ENCODE assay signal across 8 cellular contexts in the genomic region with DNA sequence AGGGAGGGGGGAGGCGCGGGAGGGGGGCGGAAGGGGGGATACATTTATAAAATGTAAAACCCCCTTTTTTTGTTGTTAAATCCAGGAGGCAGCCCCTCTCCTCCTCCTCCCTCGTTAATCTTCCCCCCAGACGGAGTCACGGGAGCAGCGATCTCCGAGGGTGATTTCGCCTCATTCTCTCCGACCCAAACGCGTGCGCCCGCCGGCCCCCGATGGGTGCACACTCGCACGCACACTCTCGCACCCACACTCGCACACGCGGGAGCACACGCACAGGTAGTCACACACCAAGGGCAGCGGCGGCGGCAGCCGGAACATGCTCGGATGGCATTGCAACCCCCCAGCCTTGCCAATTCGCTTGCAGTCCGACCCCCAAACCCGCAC. TPM values are rescaled to one million over a fixed set of nuclear protein-coding genes. Genes with fewer than 3 reads are reported as not detected.
A peak's percentile ranks its signal among the peaks of the same experiment; 100 is the strongest.
DNase-seq lines count a peak whose midpoint lies in the region; ATAC-seq and TF ChIP-seq lines count a peak whose summit lies in the region.

No MANE protein-coding gene starts in this region.

- intact Hi-C loops in ascending aorta (cut with DNase I) = loop anchor here (5.0 kb wide), 2 partner anchors 57 to 88 kb away; no protein-coding TSS in a partner anchor

- H3K27ac ChIP-seq in ascending aorta = peak overlapping the region; percentile 98

- ATAC-seq in omental fat pad (ENCODE audit: low FRiP score) (no peak), HG02852 (IDR thresholded peaks at IDR 0.05; ENCODE audit: unreplicated experiment) (no peak)

- peak; percentile 54 for DNase-seq in NCI-H345 (lab: John Stamatoyannopoulos, UW)
- no peak for DNase-seq in NCI-H345 treated with DMSO at 0.1 percent for 48 hours (lab: John Stamatoyannopoulos, UW; ENCODE audit: unreplicated experiment)
- peak; percentile 39 for DNase-seq in T follicular helper cell (ENCODE audit: low read depth)
- DNase-seq in ascending aorta (ENCODE audit: low spot score in 2 of 2) = no peak
- DNase-seq in iris pigment epithelial cell (ENCODE audit: low read depth) = peak; percentile 33
- DNase-seq in stimulated activated CD4-positive, alpha-beta T cell treated with anti-CD3 and anti-CD28 coated beads, Interleukin-15, amount 100 ng/mL, for 48 hours (ENCODE audit: low read depth in 2 of 2) = peak; percentile 47 to 52
- no peak for DNase-seq in omental fat pad (ENCODE audit: low spot score)

- H3K4me1 ChIP-seq in ascending aorta = peaks cover 0 to 12% of the 10 kb centered on the region in 2 donors

- H3K4me3 ChIP-seq in ascending aorta = peak overlapping the region; percentile 90 to 96

- TF ChIP-seq CTCF in ascending aorta (IDR thresholded peaks at IDR 0.05) = no peak
- no peak for TF ChIP-seq CTCF in omental fat pad (IDR thresholded peaks at IDR 0.05)

- H3K27me3 ChIP-seq in ascending aorta = no peaks in the 10 kb centered on the region

- no peaks in the 10 kb centered on the region for H3K9me3 ChIP-seq in ascending aorta

- no peaks in the 10 kb centered on the region for H3K36me3 ChIP-seq in ascending aorta

RNA-seq across cellular contexts. Expression of a gene that starts 0.5 kb away (rescaled TPM):
- total RNA-seq in ascending aorta = 19.2 TPM
- 10 to 100 TPM; 35.5 to 60.4 (median 47.3) TPM for total RNA-seq in omental fat pad

Comparison
In these comparisons a context has a peak if more than half of its experiments do, and no peak if none do; other contexts are left out.
1. DNase-seq: peak in NCI-H345 (single experiment), T follicular helper cell (single experiment), iris pigment epithelial cell (single experiment) and stimulated activated CD4-positive, alpha-beta T cell treated with anti-CD3 and anti-CD28 coated beads, Interleukin-15, amount 100 ng/mL, for 48 hours (2 of 2); none in NCI-H345 treated with DMSO at 0.1 percent for 48 hours (single experiment), ascending aorta (0 of 2) and omental fat pad (single experiment).